In the genomic region with DNA sequence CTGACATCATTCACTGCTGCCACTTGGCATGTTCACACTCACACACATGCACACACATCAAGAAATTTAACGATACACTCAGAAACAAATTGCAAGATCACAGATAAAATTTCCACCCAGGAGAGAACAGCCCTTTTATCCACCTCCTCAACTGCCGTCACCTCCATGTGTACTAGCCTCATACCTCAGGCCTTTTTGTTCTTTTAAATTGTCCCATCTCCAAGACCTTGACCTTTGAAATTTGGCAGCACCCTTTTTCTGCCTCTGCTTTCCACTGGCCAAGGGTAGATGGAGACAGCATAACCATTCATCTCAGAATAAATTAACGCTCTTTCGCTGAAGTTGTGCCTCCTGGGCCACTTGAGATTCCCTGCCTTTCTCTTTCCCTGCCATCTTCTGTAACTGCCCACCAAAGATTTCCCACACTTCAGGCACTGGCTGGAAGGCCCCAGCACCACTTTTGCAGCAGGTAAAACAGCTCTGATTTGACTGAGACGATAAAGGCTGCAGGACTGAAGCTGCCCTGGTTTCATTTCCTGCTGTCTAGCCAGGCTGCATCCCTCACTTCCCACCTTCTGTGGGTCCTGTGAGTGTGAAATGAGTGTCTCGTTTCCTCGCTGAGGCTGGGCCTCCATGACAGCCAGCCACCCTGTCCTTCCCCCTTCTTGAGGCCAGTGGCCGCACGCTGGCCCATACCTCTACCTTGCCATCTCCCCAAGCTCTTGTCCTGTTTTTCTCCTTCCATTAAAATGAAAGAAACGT, we compare ENCODE assay signal across 8 cellular contexts. TPM values are rescaled to one million over a fixed set of nuclear protein-coding genes. Genes with fewer than 3 reads are reported as not detected.
A peak's percentile ranks its signal among the peaks of the same experiment; 100 is the strongest.
DNase-seq lines count a peak whose midpoint lies in the region; ATAC-seq and TF ChIP-seq lines count a peak whose summit lies in the region.

No MANE protein-coding gene starts in this region.

- TF ChIP-seq EP300 in ovary (IDR thresholded peaks at IDR 0.05): no peak

- TF ChIP-seq CTCF in ovary (IDR thresholded peaks at IDR 0.05) (no peak), lower leg skin (IDR thresholded peaks at IDR 0.05) (no peak)

- H3K4me1 ChIP-seq in ovary (ENCODE audit: insufficient read depth): peaks cover 41% of the 10 kb centered on the region

- no peak for DNase-seq in activated T-cell treated with anti-CD3 and anti-CD28 coated beads, Interleukin-2, amount 50 U/mL, for 24 hours
- no peak for DNase-seq in memory B cell (ENCODE audit: low spot score in 2 of 2)
- no peak for DNase-seq in ovary
- DNase-seq in lower leg skin (ENCODE audit: low spot score in 2 of 2): no peak
- no peak for DNase-seq in NCI-H1417 (lab: John Stamatoyannopoulos, UW)

- H3K9me3 Mint-ChIP-seq in activated T-cell treated with anti-CD3 and anti-CD28 coated beads, Interleukin-2, amount 50 U/mL, for 24 hours: no peaks in the 10 kb centered on the region
- no peaks in the 10 kb centered on the region for H3K9me3 Mint-ChIP-seq in memory B cell

- H3K27ac Mint-ChIP-seq in activated T-cell treated with anti-CD3 and anti-CD28 coated beads, Interleukin-2, amount 50 U/mL, for 24 hours: peak overlapping the region; percentile 66
- H3K27ac Mint-ChIP-seq in memory B cell: no peak overlapping the region

- no peak overlapping the region for H3K4me3 ChIP-seq in ovary
- no peak overlapping the region for H3K4me3 ChIP-seq in lower leg skin (ENCODE audit: low read depth, poor library complexity, severe bottlenecking)

- H3K4me3 Mint-ChIP-seq in activated T-cell treated with anti-CD3 and anti-CD28 coated beads, Interleukin-2, amount 50 U/mL, for 24 hours: peak overlapping the region; percentile 21
- no peak overlapping the region for H3K4me3 Mint-ChIP-seq in memory B cell

- ATAC-seq in GM19023 (IDR thresholded peaks at IDR 0.05; ENCODE audit: unreplicated experiment) (peak; percentile 58), HG02870 (IDR thresholded peaks at IDR 0.05; ENCODE audit: unreplicated experiment) (peak; percentile 69), memory B cell (ENCODE audit: low read depth) (peak; percentile 74), HG02970 (IDR thresholded peaks at IDR 0.05; ENCODE audit: low FRiP score, unreplicated experiment) (no peak)

- WGBS in ovary, 3 donors: 62 to 68% (median 68%) methylated on average over 10 of the region's 10 CpGs
- 79 to 85% methylated on average over 10 of the region's 10 CpGs for WGBS in lower leg skin, 2 donors

- H3K36me3 Mint-ChIP-seq in activated T-cell treated with anti-CD3 and anti-CD28 coated beads, Interleukin-2, amount 50 U/mL, for 24 hours (ENCODE audit: low read depth): peaks cover 22% of the 10 kb centered on the region
- H3K36me3 Mint-ChIP-seq in memory B cell: peaks cover 12% of the 10 kb centered on the region

- no peaks in the 10 kb centered on the region for H3K36me3 ChIP-seq in ovary

- H3K27me3 Mint-ChIP-seq in activated T-cell treated with anti-CD3 and anti-CD28 coated beads, Interleukin-2, amount 50 U/mL, for 24 hours: no peaks in the 10 kb centered on the region
- H3K27me3 Mint-ChIP-seq in memory B cell: no peaks in the 10 kb centered on the region

- H3K27ac ChIP-seq in ovary: no peak overlapping the region

- TF ChIP-seq POLR2A in ovary (IDR thresholded peaks at IDR 0.05) (no peak), lower leg skin (IDR thresholded peaks at IDR 0.05) (no peak)

- H3K4me1 Mint-ChIP-seq in activated T-cell treated with anti-CD3 and anti-CD28 coated beads, Interleukin-2, amount 50 U/mL, for 24 hours (ENCODE audit: low read depth): peaks cover 77% of the 10 kb centered on the region
- H3K4me1 Mint-ChIP-seq in memory B cell: peaks cover 42% of the 10 kb centered on the region

- no peaks in the 10 kb centered on the region for H3K9me3 ChIP-seq in ovary

- intact Hi-C loops in ovary (cut with DNase I) (no loop called here), lower leg skin (cut with DNase I; ENCODE audit: low total_unique reads) (no loop called here)

- no peaks in the 10 kb centered on the region for H3K27me3 ChIP-seq in ovary

RNA-seq across cellular contexts. Expression of a gene that starts 39.3 kb away (rescaled TPM):
- total RNA-seq in ovary: 100 to 1,000 TPM in 1 of 7 donors, 10 to 100 TPM in 6; 65.5 to 110 (median 97.8) TPM
- 10 to 100 TPM; 43.7 to 53.3 TPM for polyA plus RNA-seq in ovary
- total RNA-seq in lower leg skin: 10 to 100 TPM; 37.6 to 59.5 (median 45.4) TPM
